In genomic region chr3:157074490-157074889, GRCh38 we compare ENCODE assay signal across 21 cellular contexts.
"Had no signal": no experiment of that assay in that cellular context is flagged by ENCODE, and none has a peak within 500 bp of the region (broad histone marks: within the 10 kb centered on the region; RNA-seq: fewer than 3 reads in every experiment).

No MANE protein-coding gene starts in this region.

- H3K27me3 ChIP-seq: hepatocyte, left lung, thyroid gland, upper lobe of right lung had no signal

- ATAC-seq: activated naive CD8-positive, alpha-beta T cell treated with anti-CD3 and anti-CD28 coated beads, Interleukin-2, amount 50 U/mL, for 24 hours; activated T-cell treated with anti-CD3 and anti-CD28 coated beads, Interleukin-2, amount 50 U/mL, for 72 hours; left lung; naive thymus-derived CD8-positive, alpha-beta T cell; upper lobe of right lung had no signal

- H3K27ac ChIP-seq: hepatocyte, left lung, neural progenitor cell, thyroid gland, upper lobe of right lung, WERI-Rb-1 had no signal

- H3K9ac ChIP-seq: neural progenitor cell had no signal

- H3K79me2 ChIP-seq: hepatocyte had no signal

- H3K4me3 ChIP-seq: hepatocyte, left lung, neural progenitor cell, thyroid gland, upper lobe of right lung had no signal

- H3K9me3 ChIP-seq: left lung, thyroid gland, upper lobe of right lung had no signal

- DNase-seq: activated CD4-positive, alpha-beta T cell treated with anti-CD3 and anti-CD28 coated beads, Interleukin-2, amount 50 U/mL, for 1 hour; activated CD4-positive, CD25-positive, alpha-beta regulatory T cell treated with anti-CD3 and anti-CD28 coated beads, Interleukin-2, amount 50 U/mL, for 72 hours; activated effector memory CD4-positive, alpha-beta T cell treated with Interleukin-2 at 50 U/mL for 16 hours; activated naive CD4-positive, alpha-beta T cell treated with anti-CD3 and anti-CD28 coated beads, Interleukin-2, amount 10 ng/mL, durations not matched to agents 7 days and 5 days; activated naive CD8-positive, alpha-beta T cell treated with anti-CD3 and anti-CD28 coated beads, Interleukin-2, amount 50 U/mL, for 24 hours; activated T-cell treated with anti-CD3 and anti-CD28 coated beads, Interleukin-2, amount 50 U/mL, for 72 hours; effector CD8-positive, alpha-beta T cell; erythroblast; glutamatergic neuron; immature natural killer cell; left lung; naive thymus-derived CD8-positive, alpha-beta T cell; retina; stimulated activated CD4-positive, alpha-beta T cell treated with anti-CD3 and anti-CD28 coated beads, Interleukin-4, amount 100 ng/mL, for 24 hours; stimulated activated naive CD4-positive, alpha-beta T cell treated with Interleukin-2 at 50 U/mL for 16 hours; T-helper 1 cell; thyroid gland; upper lobe of right lung; WERI-Rb-1 had no signal

- H3K36me3 ChIP-seq: left lung, neural progenitor cell, thyroid gland, upper lobe of right lung, WERI-Rb-1 had no signal

- H3K4me1 ChIP-seq: left lung, upper lobe of right lung had no signal

- H3K4me2 ChIP-seq: hepatocyte, neural progenitor cell had no signal

- H2AFZ ChIP-seq: hepatocyte, neural progenitor cell had no signal
